Comparison of ENCODE assay signal across 7 cellular contexts in the genomic region with DNA sequence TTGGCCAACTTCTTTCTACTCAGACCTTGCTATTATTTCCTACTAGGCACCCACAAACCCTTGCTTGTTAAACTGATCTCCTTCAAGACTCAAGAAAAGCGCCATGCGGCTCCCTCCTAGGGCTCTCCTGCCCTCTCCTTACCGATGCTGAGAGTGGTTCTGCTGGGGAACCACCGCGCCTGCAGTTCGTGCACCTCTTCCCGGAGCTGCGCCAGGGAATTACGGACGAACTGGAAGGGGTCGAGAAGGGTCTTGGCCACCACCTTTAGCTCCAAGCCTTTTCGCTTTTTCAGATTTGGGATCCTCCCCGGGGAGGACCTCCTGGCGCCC.
DNase-seq lines count a peak whose midpoint lies in the region; ATAC-seq and TF ChIP-seq lines count a peak whose summit lies in the region.
"Not testable (repeated sequence)": the region's sequence is repeated elsewhere in the genome, so short reads cannot be mapped to it uniquely, and the experiment has no call there.

No MANE protein-coding gene starts in this region.

- H3K36me3 ChIP-seq in H7 (replicated peaks; ENCODE audit: control insufficient read depth, insufficient read depth, low read length); NT2/D1 (ENCODE audit: insufficient read depth, insufficient read length, low read length); adipocyte (ENCODE audit: control insufficient read depth, insufficient read depth, low read length, severe bottlenecking); endocrine pancreas (ENCODE audit: control insufficient read depth, insufficient read depth, low read length); left ventricle myocardium inferior; gastrocnemius medialis: not testable (repeated sequence)

- H3K36me3 Mint-ChIP-seq in mesothelial cell of epicardium, result not testable (repeated sequence)

- not testable (repeated sequence) for TF ChIP-seq POLR2A in gastrocnemius medialis (IDR thresholded peaks at IDR 0.05)

- H3K27ac Mint-ChIP-seq in mesothelial cell of epicardium, result not testable (repeated sequence)

- not testable (repeated sequence) for DNase-seq in H7; NT2/D1 (ENCODE audit: low read depth, low spot score); adipocyte (ENCODE audit: low read depth); left ventricle myocardium inferior; mesothelial cell of epicardium (ENCODE audit: low spot score in 2 of 2, unreplicated experiment in 2 of 2); gastrocnemius medialis

- peak overlapping the region; percentile 75 for H3K4me3 Mint-ChIP-seq in mesothelial cell of epicardium

- not testable (repeated sequence) for H3K4me1 ChIP-seq in NT2/D1 (ENCODE audit: insufficient read depth, insufficient read length); adipocyte (ENCODE audit: control insufficient read depth, insufficient read depth, low read length); endocrine pancreas (ENCODE audit: control insufficient read depth, insufficient read depth, low read length); gastrocnemius medialis
- peaks cover 23% of the 10 kb centered on the region for H3K4me1 ChIP-seq in left ventricle myocardium inferior

- not testable (repeated sequence) for H3K9me3 Mint-ChIP-seq in mesothelial cell of epicardium

- not testable (repeated sequence) for ATAC-seq in gastrocnemius medialis

- H3K4me1 Mint-ChIP-seq in mesothelial cell of epicardium, result peaks cover 19% of the 10 kb centered on the region

- peak overlapping the region; percentile 89 for H3K27ac ChIP-seq in left ventricle myocardium inferior (replicated peaks)
- not testable (repeated sequence) for H3K27ac ChIP-seq in gastrocnemius medialis

- H3K27me3 Mint-ChIP-seq in mesothelial cell of epicardium (ENCODE audit: low read depth), result peaks cover 55% of the 10 kb centered on the region

- not testable (repeated sequence) for TF ChIP-seq CTCF in left ventricle myocardium inferior (IDR thresholded peaks at IDR 0.05; ENCODE audit: borderline replicate concordance); mesothelial cell of epicardium (IDR thresholded peaks at IDR 0.05; ENCODE audit: unreplicated experiment); gastrocnemius medialis (IDR thresholded peaks at IDR 0.05 in 4 of 5, conservative IDR thresholded peaks at IDR 0.05 in 1 of 5)

- intact Hi-C loops in left ventricle myocardium inferior (cut with micrococcal nuclease); gastrocnemius medialis (cut with DNase I; ENCODE audit: low total_unique reads): not testable (repeated sequence)

- H3K9ac ChIP-seq in NT2/D1 (ENCODE audit: insufficient read length, low read depth), result peak overlapping the region; percentile 67
- H3K9ac ChIP-seq in adipocyte (ENCODE audit: low read length), result not testable (repeated sequence)
- peak overlapping the region; percentile 51 for H3K9ac ChIP-seq in endocrine pancreas (ENCODE audit: control insufficient read depth, insufficient read depth, low read length)

- H3K9me3 ChIP-seq in NT2/D1 (ENCODE audit: insufficient read depth, low read length); adipocyte (ENCODE audit: control insufficient read depth, low read length); endocrine pancreas (ENCODE audit: control insufficient read depth, low read length); left ventricle myocardium inferior (replicated peaks); gastrocnemius medialis: not testable (repeated sequence)

- H3K27me3 ChIP-seq in H7 (ENCODE audit: control insufficient read depth, insufficient read depth, low read length), result peaks cover 31% of the 10 kb centered on the region
- peaks cover 33% of the 10 kb centered on the region for H3K27me3 ChIP-seq in NT2/D1 (ENCODE audit: insufficient read depth, insufficient read length)
- not testable (repeated sequence) for H3K27me3 ChIP-seq in adipocyte (replicated peaks; ENCODE audit: control insufficient read depth, insufficient read depth, low read length); endocrine pancreas (ENCODE audit: control insufficient read depth, insufficient read depth, low read length)
- H3K27me3 ChIP-seq in left ventricle myocardium inferior (ENCODE audit: low read depth), result peaks cover 13% of the 10 kb centered on the region
- H3K27me3 ChIP-seq in gastrocnemius medialis, result peaks cover 3 to 14% (median 12%) of the 10 kb centered on the region in 3 donors

- in situ Hi-C loops in gastrocnemius medialis (cut with MboI; ENCODE audit: low sequenced_read_pairs in 4 of 4), result loop anchor here in 1 of 4 donors (25.0 kb wide), 1 partner anchor 352 kb away; no protein-coding TSS in a partner anchor

- peak overlapping the region; percentile 49 for H3K4me3 ChIP-seq in H7 (ENCODE audit: insufficient read depth, low read depth, low read length)
- H3K4me3 ChIP-seq in NT2/D1 (ENCODE audit: insufficient read length, low read depth), result peak overlapping the region; percentile 58
- peak overlapping the region; percentile 74 for H3K4me3 ChIP-seq in adipocyte (ENCODE audit: low read length)
- H3K4me3 ChIP-seq in endocrine pancreas (ENCODE audit: control insufficient read depth, insufficient read depth, low read length), result peak overlapping the region; percentile 3
- peak overlapping the region; percentile 70 for H3K4me3 ChIP-seq in left ventricle myocardium inferior
- peak overlapping the region; percentile 36 to 47 (median 42) for H3K4me3 ChIP-seq in gastrocnemius medialis

Comparison
In these comparisons a context has a peak if more than half of its experiments do, and no peak if none do; other contexts are left out.
1. H3K4me3 ChIP-seq: peak in every context shown above with its lines; median percentile 74 in adipocyte; 70 in left ventricle myocardium inferior; 58 in NT2/D1; 49 in H7; 42 in gastrocnemius medialis; 3 in endocrine pancreas.